In genomic region chr4:166527500-166527899, GRCh38 we compare ENCODE assay signal across 1 cellular context.
A peak's percentile ranks its signal among the peaks of the same experiment; 100 is the strongest.
TF ChIP-seq lines count a peak whose summit lies in the region.

No MANE protein-coding gene starts in this region.

TF ChIP-seq in WTC11, 78 proteins besides CTCF, POLR2A, EP300 and RAD21 (continued from another document):
- TF ChIP-seq, protein P1, sequence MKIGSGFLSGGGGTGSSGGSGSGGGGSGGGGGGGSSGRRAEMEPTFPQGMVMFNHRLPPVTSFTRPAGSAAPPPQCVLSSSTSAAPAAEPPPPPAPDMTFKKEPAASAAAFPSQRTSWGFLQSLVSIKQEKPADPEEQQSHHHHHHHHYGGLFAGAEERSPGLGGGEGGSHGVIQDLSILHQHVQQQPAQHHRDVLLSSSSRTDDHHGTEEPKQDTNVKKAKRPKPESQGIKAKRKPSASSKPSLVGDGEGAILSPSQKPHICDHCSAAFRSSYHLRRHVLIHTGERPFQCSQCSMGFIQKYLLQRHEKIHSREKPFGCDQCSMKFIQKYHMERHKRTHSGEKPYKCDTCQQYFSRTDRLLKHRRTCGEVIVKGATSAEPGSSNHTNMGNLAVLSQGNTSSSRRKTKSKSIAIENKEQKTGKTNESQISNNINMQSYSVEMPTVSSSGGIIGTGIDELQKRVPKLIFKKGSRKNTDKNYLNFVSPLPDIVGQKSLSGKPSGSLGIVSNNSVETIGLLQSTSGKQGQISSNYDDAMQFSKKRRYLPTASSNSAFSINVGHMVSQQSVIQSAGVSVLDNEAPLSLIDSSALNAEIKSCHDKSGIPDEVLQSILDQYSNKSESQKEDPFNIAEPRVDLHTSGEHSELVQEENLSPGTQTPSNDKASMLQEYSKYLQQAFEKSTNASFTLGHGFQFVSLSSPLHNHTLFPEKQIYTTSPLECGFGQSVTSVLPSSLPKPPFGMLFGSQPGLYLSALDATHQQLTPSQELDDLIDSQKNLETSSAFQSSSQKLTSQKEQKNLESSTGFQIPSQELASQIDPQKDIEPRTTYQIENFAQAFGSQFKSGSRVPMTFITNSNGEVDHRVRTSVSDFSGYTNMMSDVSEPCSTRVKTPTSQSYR (CRISPR knock-in tag; IDR thresholded peaks at IDR 0.05) = no peak
- TF ChIP-seq SOX15 (CRISPR knock-in tag; IDR thresholded peaks at IDR 0.05) (no peak), ZNF232 (CRISPR knock-in tag; IDR thresholded peaks at IDR 0.05) (no peak), GRHL2 (CRISPR knock-in tag; IDR thresholded peaks at IDR 0.05; ENCODE audit: insufficient replicate concordance, severe bottlenecking) (no peak), ZNF671 (CRISPR knock-in tag; IDR thresholded peaks at IDR 0.05) (no peak), TEAD1 (CRISPR knock-in tag; IDR thresholded peaks at IDR 0.05) (peak; percentile 67; the same call in 1 of the 2 replicates), TCF7 (CRISPR knock-in tag; IDR thresholded peaks at IDR 0.05; ENCODE audit: low read depth) (no peak), ZNF423 (CRISPR knock-in tag; IDR thresholded peaks at IDR 0.05) (no peak)
- TF ChIP-seq, protein P2, sequence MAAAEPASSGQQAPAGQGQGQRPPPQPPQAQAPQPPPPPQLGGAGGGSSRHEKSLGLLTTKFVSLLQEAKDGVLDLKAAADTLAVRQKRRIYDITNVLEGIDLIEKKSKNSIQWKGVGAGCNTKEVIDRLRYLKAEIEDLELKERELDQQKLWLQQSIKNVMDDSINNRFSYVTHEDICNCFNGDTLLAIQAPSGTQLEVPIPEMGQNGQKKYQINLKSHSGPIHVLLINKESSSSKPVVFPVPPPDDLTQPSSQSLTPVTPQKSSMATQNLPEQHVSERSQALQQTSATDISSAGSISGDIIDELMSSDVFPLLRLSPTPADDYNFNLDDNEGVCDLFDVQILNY (CRISPR knock-in tag; IDR thresholded peaks at IDR 0.05) = no peak
